Comparison of ENCODE assay signal across 13 cellular contexts in genomic region chr7:105149827-105150226, GRCh38.
DNase-seq lines count a peak whose midpoint lies in the region; ATAC-seq and TF ChIP-seq lines count a peak whose summit lies in the region.
"Had no signal": no experiment of that assay in that cellular context is flagged by ENCODE, and none has a peak within 500 bp of the region (broad histone marks: within the 10 kb centered on the region; RNA-seq: fewer than 3 reads in every experiment).

No MANE protein-coding gene starts in this region.

- TF ChIP-seq CTCF in epithelial cell of esophagus (IDR thresholded peaks at IDR 0.05; ENCODE audit: insufficient read depth, low read depth, low read length, missing control alignments) (no peak), GM10248 (IDR thresholded peaks at IDR 0.05; ENCODE audit: control extremely low read depth, extremely low read depth, low read depth, missing control alignments) (no peak)

- POLR2A ChIA-PET in GM10248 (lab: Yijun Ruan, JAX): no interaction called here

- H3K4me3 ChIP-seq in epithelial cell of esophagus (ENCODE audit: low read length): no peak overlapping the region
- H3K4me3 ChIP-seq: heart right ventricle, lung, Peyer's patch had no signal

- H3K4me1 Mint-ChIP-seq in activated T-cell treated with anti-CD3 and anti-CD28 coated beads, Interleukin-2, amount 50 U/mL, for 72 hours (ENCODE audit: low read depth): peaks cover 27% of the 10 kb centered on the region
- H3K4me1 Mint-ChIP-seq in activated T-cell treated with anti-CD3 and anti-CD28 coated beads, Interleukin-2, amount 50 U/mL, for 4 hours (ENCODE audit: low read depth): peaks cover 7% of the 10 kb centered on the region
- H3K4me1 Mint-ChIP-seq in stimulated activated naive CD8-positive, alpha-beta T cell treated with anti-CD3 and anti-CD28 coated beads, Interleukin-15, Interleukin-2, amounts not matched to agents 100 ng/mL and 50 ng/mL, for 24 hours (ENCODE audit: low read depth): peaks cover 30% of the 10 kb centered on the region

- H3K9me3 Mint-ChIP-seq in activated T-cell treated with anti-CD3 and anti-CD28 coated beads, Interleukin-2, amount 50 U/mL, for 72 hours: no peaks in the 10 kb centered on the region
- no peaks in the 10 kb centered on the region for H3K9me3 Mint-ChIP-seq in activated T-cell treated with anti-CD3 and anti-CD28 coated beads, Interleukin-2, amount 50 U/mL, for 4 hours
- H3K9me3 Mint-ChIP-seq in stimulated activated naive CD8-positive, alpha-beta T cell treated with anti-CD3 and anti-CD28 coated beads, Interleukin-15, Interleukin-2, amounts not matched to agents 100 ng/mL and 50 ng/mL, for 24 hours: no peaks in the 10 kb centered on the region

- H3K4me3 Mint-ChIP-seq in activated T-cell treated with anti-CD3 and anti-CD28 coated beads, Interleukin-2, amount 50 U/mL, for 72 hours: no peak overlapping the region
- H3K4me3 Mint-ChIP-seq in activated T-cell treated with anti-CD3 and anti-CD28 coated beads, Interleukin-2, amount 50 U/mL, for 4 hours: no peak overlapping the region
- H3K4me3 Mint-ChIP-seq in stimulated activated naive CD8-positive, alpha-beta T cell treated with anti-CD3 and anti-CD28 coated beads, Interleukin-15, Interleukin-2, amounts not matched to agents 100 ng/mL and 50 ng/mL, for 24 hours: no peak overlapping the region

- H3K36me3 Mint-ChIP-seq in activated T-cell treated with anti-CD3 and anti-CD28 coated beads, Interleukin-2, amount 50 U/mL, for 72 hours (ENCODE audit: insufficient read depth in 2 of 2): no peaks in the 10 kb centered on the region
- H3K36me3 Mint-ChIP-seq in activated T-cell treated with anti-CD3 and anti-CD28 coated beads, Interleukin-2, amount 50 U/mL, for 4 hours (ENCODE audit: insufficient read depth): peaks cover 10% of the 10 kb centered on the region
- H3K36me3 Mint-ChIP-seq in stimulated activated naive CD8-positive, alpha-beta T cell treated with anti-CD3 and anti-CD28 coated beads, Interleukin-15, Interleukin-2, amounts not matched to agents 100 ng/mL and 50 ng/mL, for 24 hours (ENCODE audit: low read depth): peaks cover 24% of the 10 kb centered on the region

- no peak for DNase-seq in activated T-cell treated with anti-CD3 and anti-CD28 coated beads, Interleukin-2, amount 50 U/mL, for 72 hours
- DNase-seq in activated T-cell treated with anti-CD3 and anti-CD28 coated beads, Interleukin-2, amount 50 U/mL, for 4 hours: no peak
- DNase-seq in NCI-H226: peak; percentile 53
- peak; percentile 83 for DNase-seq in epithelial cell of esophagus (ENCODE audit: low read depth)
- DNase-seq in stimulated activated CD4-positive, alpha-beta T cell treated with anti-CD3 and anti-CD28 coated beads, Interleukin-4, amount 100 ng/mL, for 24 hours: no peak
- DNase-seq in GM10248 (ENCODE audit: extremely low spot score): no peak
- DNase-seq in activated CD4-positive, alpha-beta T cell treated with anti-CD3 and anti-CD28 coated beads for 4 hours: no peak
- DNase-seq: heart right ventricle; MV-4-11; Peyer's patch; stimulated activated CD4-positive, alpha-beta T cell treated with anti-CD3 and anti-CD28 coated beads, Interleukin-12 subunit alpha, Interleukin-12 subunit beta, amount 100 ng/mL, for 4 hours had no signal

- peak in 1 of 2 donors; percentile 27 for ATAC-seq in activated T-cell treated with anti-CD3 and anti-CD28 coated beads, Interleukin-2, amount 50 U/mL, for 72 hours (replicated peaks in 1 of 2)
- ATAC-seq in activated T-cell treated with anti-CD3 and anti-CD28 coated beads, Interleukin-2, amount 50 U/mL, for 4 hours: no peak
- ATAC-seq: heart right ventricle had no signal

- CTCF ChIA-PET in GM10248 (lab: Yijun Ruan, JAX): interaction anchor here (1.0 kb wide), 1 partner anchor 10 kb away, joined by 3 read pairs; no protein-coding TSS in a partner anchor

- H3K27me3 Mint-ChIP-seq in activated T-cell treated with anti-CD3 and anti-CD28 coated beads, Interleukin-2, amount 50 U/mL, for 72 hours (ENCODE audit: low read depth): no peaks in the 10 kb centered on the region
- no peaks in the 10 kb centered on the region for H3K27me3 Mint-ChIP-seq in activated T-cell treated with anti-CD3 and anti-CD28 coated beads, Interleukin-2, amount 50 U/mL, for 4 hours (ENCODE audit: low read depth)
- no peaks in the 10 kb centered on the region for H3K27me3 Mint-ChIP-seq in stimulated activated naive CD8-positive, alpha-beta T cell treated with anti-CD3 and anti-CD28 coated beads, Interleukin-15, Interleukin-2, amounts not matched to agents 100 ng/mL and 50 ng/mL, for 24 hours

- H3K27ac Mint-ChIP-seq in activated T-cell treated with anti-CD3 and anti-CD28 coated beads, Interleukin-2, amount 50 U/mL, for 72 hours: peak overlapping the region; percentile 50
- H3K27ac Mint-ChIP-seq in stimulated activated naive CD8-positive, alpha-beta T cell treated with anti-CD3 and anti-CD28 coated beads, Interleukin-15, Interleukin-2, amounts not matched to agents 100 ng/mL and 50 ng/mL, for 24 hours: peak overlapping the region; percentile 43

Comparison
In these comparisons a context has a peak if more than half of its experiments do, and no peak if none do; other contexts are left out.
1. DNase-seq: peak in NCI-H226 (single experiment) and epithelial cell of esophagus (single experiment); none in activated T-cell treated with anti-CD3 and anti-CD28 coated beads, Interleukin-2, amount 50 U/mL, for 72 hours (0 of 2), activated T-cell treated with anti-CD3 and anti-CD28 coated beads, Interleukin-2, amount 50 U/mL, for 4 hours (single experiment), stimulated activated CD4-positive, alpha-beta T cell treated with anti-CD3 and anti-CD28 coated beads, Interleukin-4, amount 100 ng/mL, for 24 hours (single experiment), GM10248 (single experiment) and activated CD4-positive, alpha-beta T cell treated with anti-CD3 and anti-CD28 coated beads for 4 hours (0 of 2).